ENCODE assay signal across 7 cellular contexts in the genomic region with DNA sequence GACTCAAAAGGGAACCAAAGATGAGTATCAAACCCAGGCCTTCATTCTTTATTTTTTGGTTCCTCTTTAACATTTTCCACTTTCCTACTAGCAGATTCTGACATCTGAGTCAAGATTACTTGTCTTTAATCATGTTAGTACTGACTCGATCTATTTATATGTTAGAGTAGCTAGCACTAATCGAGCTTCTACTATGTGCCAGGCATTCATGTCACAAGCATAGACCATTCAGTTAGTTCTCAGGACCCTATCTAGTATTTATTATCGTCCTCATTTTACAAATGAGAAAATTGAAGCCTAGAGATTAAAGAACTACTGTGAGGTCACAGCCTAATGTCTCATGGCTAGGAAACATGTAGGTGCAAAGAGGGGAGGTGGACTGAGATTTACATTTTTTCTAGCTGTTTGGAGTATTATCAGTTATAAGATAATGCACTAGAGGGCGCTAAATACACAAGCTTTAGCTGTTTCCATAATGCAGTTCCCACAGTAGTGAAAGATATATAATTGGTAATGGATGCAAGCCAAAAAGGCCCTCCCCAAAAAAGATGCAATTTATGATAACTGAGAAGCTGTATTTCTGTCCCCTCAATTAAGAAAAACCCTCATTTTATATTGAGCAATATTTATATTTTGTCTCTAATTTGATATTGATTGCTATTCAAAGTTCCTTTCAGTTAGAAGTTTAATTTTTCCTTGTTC. TPM values are rescaled to one million over a fixed set of nuclear protein-coding genes. Genes with fewer than 3 reads are reported as not detected.
DNase-seq lines count a peak whose midpoint lies in the region; ATAC-seq and TF ChIP-seq lines count a peak whose summit lies in the region.

No MANE protein-coding gene starts in this region.

- POLR2A ChIA-PET in RWPE1 (lab: Yijun Ruan, JAX; ENCODE audit: low non-redundant PET): no interaction called here

- peak; percentile 16 for ATAC-seq in effector memory CD8-positive, alpha-beta T cell (replicated peaks)
- ATAC-seq in GM19467 (IDR thresholded peaks at IDR 0.05; ENCODE audit: unreplicated experiment) (no peak), HG03025 (IDR thresholded peaks at IDR 0.05; ENCODE audit: low FRiP score, unreplicated experiment) (no peak)

- peak overlapping the region; percentile 22 to 53 for H3K27ac Mint-ChIP-seq in effector memory CD8-positive, alpha-beta T cell
- H3K27ac Mint-ChIP-seq in nephron progenitor cell: peak overlapping the region; percentile 48

- CTCF ChIA-PET in RWPE1 (lab: Yijun Ruan, JAX): interaction anchor here (0.5 to 1.2 kb wide), 13 partner anchors 8 to 1992 kb away, joined by 3 to 6 read pairs (median 3); no protein-coding TSS in a partner anchor

- no peaks in the 10 kb centered on the region for H3K27me3 Mint-ChIP-seq in effector memory CD8-positive, alpha-beta T cell
- no peaks in the 10 kb centered on the region for H3K27me3 Mint-ChIP-seq in nephron progenitor cell (ENCODE audit: low read depth, poor library complexity)

- peaks cover 19 to 30% of the 10 kb centered on the region in 2 donors for H3K4me1 Mint-ChIP-seq in effector memory CD8-positive, alpha-beta T cell (ENCODE audit: low read depth in 2 of 2)
- H3K4me1 Mint-ChIP-seq in nephron progenitor cell: peaks cover 76% of the 10 kb centered on the region

- H3K27ac ChIP-seq in RWPE1: no peak overlapping the region

- H3K9me3 Mint-ChIP-seq in effector memory CD8-positive, alpha-beta T cell: no peaks in the 10 kb centered on the region
- no peaks in the 10 kb centered on the region for H3K9me3 Mint-ChIP-seq in nephron progenitor cell

- H3K36me3 Mint-ChIP-seq in effector memory CD8-positive, alpha-beta T cell (ENCODE audit: insufficient read depth): peaks cover 11% of the 10 kb centered on the region
- no peaks in the 10 kb centered on the region for H3K36me3 Mint-ChIP-seq in nephron progenitor cell (ENCODE audit: low read depth)

- peak; percentile 32 for DNase-seq in GF-D8 (lab: John Stamatoyannopoulos, UW)
- peak; percentile 62 for DNase-seq in M059J (ENCODE audit: low read depth)
- DNase-seq in RWPE1 (ENCODE audit: low spot score): peak; percentile 63
- no peak for DNase-seq in effector memory CD8-positive, alpha-beta T cell
- DNase-seq in nephron progenitor cell: peak; percentile 18

- no peak overlapping the region for H3K4me3 Mint-ChIP-seq in effector memory CD8-positive, alpha-beta T cell
- peak overlapping the region; percentile 58 for H3K4me3 Mint-ChIP-seq in nephron progenitor cell

- TF ChIP-seq CTCF in RWPE1 (conservative IDR thresholded peaks at IDR 0.05; ENCODE audit: low read depth) (peak; percentile 85), nephron progenitor cell (IDR thresholded peaks at IDR 0.05) (peak; percentile 75)

RNA-seq across cellular contexts. Expression of a gene that starts 32.9 kb away (rescaled TPM):
- 41.5 and 43.6 TPM in 2 replicates for total RNA-seq in M059J (2014; rRNA removed; shearing (Covaris generic))

Comparison
In these comparisons a context has a peak if more than half of its experiments do, and no peak if none do; other contexts are left out.
1. DNase-seq: peak in GF-D8 (single experiment), M059J (single experiment), RWPE1 (single experiment) and nephron progenitor cell (single experiment); none in effector memory CD8-positive, alpha-beta T cell (0 of 3).